29 cellular contexts compared by ENCODE assay signal in genomic region chr20:24937579-24937978, GRCh38. TPM values are rescaled to one million over a fixed set of nuclear protein-coding genes. Genes with fewer than 3 reads are reported as not detected.
"Had no signal": no experiment of that assay in that cellular context is flagged by ENCODE, and none has a peak within 500 bp of the region (broad histone marks: within the 10 kb centered on the region; RNA-seq: fewer than 3 reads in every experiment).

No MANE protein-coding gene starts in this region.

- H3K4me1 Mint-ChIP-seq: activated naive CD8-positive, alpha-beta T cell treated with anti-CD3 and anti-CD28 coated beads for 36 hours; IgD-negative memory B cell had no signal

- H3K4me3 ChIP-seq: cardiac muscle cell, MG63, SJCRH30, SK-N-MC had no signal

- H3K27ac Mint-ChIP-seq: activated CD4-positive, alpha-beta T cell treated with anti-CD3 and anti-CD28 coated beads, Interleukin-2, amount 10 ng/mL, durations not matched to agents 24 days and 14 days; activated CD8-positive, alpha-beta T cell treated with anti-CD3 and anti-CD28 coated beads for 36 hours; activated naive CD8-positive, alpha-beta T cell treated with anti-CD3 and anti-CD28 coated beads for 36 hours; IgD-negative memory B cell had no signal

- H3K4me1 ChIP-seq: SJCRH30 had no signal

- H3K27me3 ChIP-seq: brain microvascular endothelial cell, cardiac muscle cell, MG63, SJCRH30 had no signal

- H3K27me3 Mint-ChIP-seq: activated CD4-positive, alpha-beta T cell treated with anti-CD3 and anti-CD28 coated beads, Interleukin-2, amount 10 ng/mL, durations not matched to agents 24 days and 14 days; activated CD8-positive, alpha-beta T cell treated with anti-CD3 and anti-CD28 coated beads for 36 hours; activated naive CD8-positive, alpha-beta T cell treated with anti-CD3 and anti-CD28 coated beads for 36 hours; central memory CD8-positive, alpha-beta T cell; IgD-negative memory B cell had no signal

- ATAC-seq: activated CD8-positive, alpha-beta T cell treated with anti-CD3 and anti-CD28 coated beads for 36 hours; activated T-cell treated with anti-CD3 and anti-CD28 coated beads, Interleukin-2, amount 50 U/mL, for 4 hours; Panc1 had no signal

- H3K4me3 Mint-ChIP-seq: activated CD4-positive, alpha-beta T cell treated with anti-CD3 and anti-CD28 coated beads, Interleukin-2, amount 10 ng/mL, durations not matched to agents 24 days and 14 days; activated CD8-positive, alpha-beta T cell treated with anti-CD3 and anti-CD28 coated beads for 36 hours; activated naive CD8-positive, alpha-beta T cell treated with anti-CD3 and anti-CD28 coated beads for 36 hours; activated T-cell treated with anti-CD3 and anti-CD28 coated beads, Interleukin-2, amount 50 U/mL, for 4 hours; central memory CD8-positive, alpha-beta T cell; IgD-negative memory B cell had no signal

- H3K36me3 ChIP-seq: brain microvascular endothelial cell, cardiac muscle cell, MG63, SJCRH30 had no signal

- DNase-seq: activated CD4-positive, alpha-beta T cell treated with anti-CD3 and anti-CD28 coated beads, Interleukin-2, amount 10 ng/mL, durations not matched to agents 24 days and 14 days; activated CD4-positive, alpha-beta T cell treated with anti-CD3 and anti-CD28 coated beads, Interleukin-2, amount 50 U/mL, for 4 hours; activated CD8-positive, alpha-beta T cell treated with anti-CD3 and anti-CD28 coated beads for 36 hours; activated effector memory CD4-positive, alpha-beta T cell treated with anti-CD3 and anti-CD28 coated beads, Interleukin-2, amount 50 U/mL, for 16 hours; activated naive CD4-positive, alpha-beta T cell; activated naive CD4-positive, alpha-beta T cell treated with anti-CD3 and anti-CD28 coated beads, Interleukin-2, amount 50 U/mL, for 16 hours; activated naive CD8-positive, alpha-beta T cell treated with anti-CD3 and anti-CD28 coated beads for 36 hours; activated T-cell treated with anti-CD3 and anti-CD28 coated beads for 4 hours; activated T-cell treated with anti-CD3 and anti-CD28 coated beads, Interleukin-2, amount 50 U/mL, for 4 hours; amniotic stem cell; brain microvascular endothelial cell; Kasumi-1; KBM-7; MG63; MV-4-11; NCI-H1092; NCI-H1436 treated with DMSO at 0.1 percent for 48 hours; NCI-H1694 treated with DMSO at 0.1 percent for 48 hours; NCI-H2029; NCI-H2171; NCI-H446 treated with DMSO at 0.1 percent for 48 hours; NCI-H524 treated with DMSO at 0.1 percent for 48 hours; SHP77; SJCRH30 had no signal

- H3K27ac ChIP-seq: brain microvascular endothelial cell, cardiac muscle cell, SJCRH30, SK-N-MC had no signal

- H3K9me3 Mint-ChIP-seq: central memory CD8-positive, alpha-beta T cell had no signal

- H3K9me3 ChIP-seq: MG63, SJCRH30 had no signal

RNA-seq across cellular contexts. Expression of gene CST7, which starts 11.5 kb away (rescaled TPM):
- total RNA-seq: cardiac muscle cell, SJCRH30 had no signal
